ENCODE assay signal across 6 cellular contexts in genomic region chr11:119101367-119101758, GRCh38. TPM values are rescaled to one million over a fixed set of nuclear protein-coding genes. Genes with fewer than 3 reads are reported as not detected.
A peak's percentile ranks its signal among the peaks of the same experiment; 100 is the strongest.
DNase-seq lines count a peak whose midpoint lies in the region; ATAC-seq and TF ChIP-seq lines count a peak whose summit lies in the region.

No MANE protein-coding gene starts in this region.

- H3K4me3 ChIP-seq in HL-60 (replicated peaks; ENCODE audit: insufficient read depth, low read length) (peak overlapping the region; percentile 93), coronary artery (peak overlapping the region; percentile 77), prostate gland (peak overlapping the region; percentile 54 to 72)

- H3K36me3 ChIP-seq in prostate gland, result peaks cover 0 to 7% of the 10 kb centered on the region in 2 donors

- H3K27ac ChIP-seq in HL-60 (replicated peaks) (peak overlapping the region; percentile 96), coronary artery (peak overlapping the region; percentile 79 to 97), prostate gland (peak overlapping the region; percentile 87 to 91)

- under 1% methylated on average over 22 of the region's 22 CpGs for WGBS in prostate gland

- no peak for TF ChIP-seq POLR2A in prostate gland (IDR thresholded peaks at IDR 0.05)

- DNase-seq in HL-60 (ENCODE audit: low read depth in 1 of 2, low spot score in 1 of 2) (no peak), coronary artery (ENCODE audit: low spot score) (peak; percentile 87), prostate gland (ENCODE audit: low spot score) (no peak), inferior parietal cortex (ENCODE audit: extremely low spot score) (no peak), NCI-H187 (lab: John Stamatoyannopoulos, UW) (no peak)

- H3K4me1 ChIP-seq in prostate gland (replicated peaks), result no peaks in the 10 kb centered on the region

- peak; percentile 35 for ATAC-seq in GM19452 (IDR thresholded peaks at IDR 0.05; ENCODE audit: unreplicated experiment)

- no peaks in the 10 kb centered on the region for H3K27me3 ChIP-seq in HL-60 (ENCODE audit: insufficient read depth, poor library complexity, severe bottlenecking)
- H3K27me3 ChIP-seq in prostate gland (replicated peaks; ENCODE audit: insufficient read depth), result no peaks in the 10 kb centered on the region

- TF ChIP-seq CTCF in HL-60 (IDR thresholded peaks at IDR 0.05; ENCODE audit: insufficient read depth, low read length), result no peak
- TF ChIP-seq CTCF in coronary artery (IDR thresholded peaks at IDR 0.05), result no peak
- TF ChIP-seq CTCF in prostate gland (IDR thresholded peaks at IDR 0.05), result peak in 1 of 4 experiments; percentile 5

- intact Hi-C loops in prostate gland (cut with DNase I), result loop anchor here (5.0 kb wide), 1 partner anchor 221 kb away; no protein-coding TSS in a partner anchor

- H3K9me3 ChIP-seq in prostate gland, result no peaks in the 10 kb centered on the region

RNA-seq across cellular contexts. Expression of gene DPAGT1, which starts 0.3 kb away (rescaled TPM):
- total RNA-seq in prostate gland, result 10 to 100 TPM; 39.6 to 49.6 TPM

RNA-seq across cellular contexts. Expression of gene C2CD2L, which starts 5.8 kb away (rescaled TPM):
- total RNA-seq in prostate gland, result 1 to 10 TPM; 5.1 to 9.0 TPM

RNA-seq across cellular contexts. Expression of gene HMBS, which starts 16.7 kb away (rescaled TPM):
- 10 to 100 TPM in 1 of 2 donors, 1 to 10 TPM in 1; 9.2 to 14.3 TPM for total RNA-seq in prostate gland

RNA-seq across cellular contexts. Expression of gene HINFP, which starts 20.0 kb away (rescaled TPM):
- total RNA-seq in prostate gland, result 10 to 100 TPM; 22.1 to 41.7 TPM

RNA-seq across cellular contexts. Expression of gene VPS11, which starts 33.7 kb away (rescaled TPM):
- total RNA-seq in prostate gland, result 10 to 100 TPM; 41.1 to 49.1 TPM
